Comparison of ENCODE assay signal across 25 cellular contexts in the genomic region with DNA sequence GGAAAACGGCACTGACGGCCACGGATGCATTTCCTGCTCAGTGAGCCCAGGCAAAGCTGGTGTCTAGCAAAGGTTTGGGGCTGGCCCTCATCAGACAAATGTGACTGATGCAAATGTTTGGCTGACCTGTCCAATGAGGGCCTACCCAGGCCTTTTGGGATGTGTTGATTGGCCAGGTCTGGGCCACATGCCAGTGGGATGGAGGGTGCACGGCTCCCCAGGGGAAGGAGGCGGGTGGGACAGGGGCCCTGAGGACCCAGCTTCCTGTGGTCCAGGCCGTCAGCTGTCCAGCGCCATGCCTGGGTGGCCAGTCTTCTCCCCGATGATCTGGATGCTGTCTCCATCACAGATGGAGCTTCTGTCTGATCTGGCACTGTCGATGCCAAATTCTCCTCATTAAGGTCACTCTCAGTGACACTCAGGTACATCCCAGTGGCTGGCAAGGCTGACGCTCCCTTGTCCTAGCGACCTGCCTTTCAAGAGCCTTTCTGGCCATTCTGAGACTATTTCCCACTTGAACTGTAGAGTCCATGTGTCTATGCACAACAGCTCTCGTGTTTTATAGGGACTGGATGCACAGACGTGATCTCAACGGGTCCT. TPM values are rescaled to one million over a fixed set of nuclear protein-coding genes. Genes with fewer than 3 reads are reported as not detected.
DNase-seq lines count a peak whose midpoint lies in the region; ATAC-seq and TF ChIP-seq lines count a peak whose summit lies in the region.
"Had no signal": no experiment of that assay in that cellular context is flagged by ENCODE, and none has a peak within 500 bp of the region (broad histone marks: within the 10 kb centered on the region; RNA-seq: fewer than 3 reads in every experiment).

No MANE protein-coding gene starts in this region.

- DNase-seq in Right ventricle myocardium inferior (ENCODE audit: missing footprints), result peak; percentile 40
- DNase-seq in right atrium auricular region (ENCODE audit: low spot score), result no peak
- peak; percentile 66 for DNase-seq in chondrocyte (ENCODE audit: low spot score)
- DNase-seq in aorta, result peak; percentile 30 to 55
- DNase-seq in ACHN, result no peak
- no peak for DNase-seq in nucleus accumbens (lab: John Stamatoyannopoulos, UW)
- DNase-seq: 8988T; activated CD4-positive, alpha-beta T cell treated with anti-CD3 and anti-CD28 coated beads for 4 hours; activated CD8-positive, alpha-beta memory T cell treated with anti-CD3 and anti-CD28 coated beads, Interleukin-2, amount 10 ng/mL, durations not matched to agents 7 days and 5 days; central memory CD4-positive, alpha-beta T cell; COR-L47; DMS79 treated with DMSO at 0.1 percent for 48 hours; NCI-H1436; NCI-H524; stimulated activated naive CD8-positive, alpha-beta T cell treated with anti-CD3 and anti-CD28 coated beads, Interleukin-15, amount 100 ng/mL, for 72 hours had no signal

- H3K4me1 Mint-ChIP-seq in chondrocyte (ENCODE audit: low read depth), result no peaks in the 10 kb centered on the region
- H3K4me1 Mint-ChIP-seq: nephron had no signal

- in situ Hi-C loops in ACHN (cut with HindIII; ENCODE audit: low pct_ligation_motif_present, low pct_unique_long_range_greater_than_20kb, low sequenced_read_pairs), result no loop called here

- H3K4me3 Mint-ChIP-seq in chondrocyte (ENCODE audit: unreplicated experiment), result no peak overlapping the region
- H3K4me3 Mint-ChIP-seq: activated CD8-positive, alpha-beta memory T cell treated with anti-CD3 and anti-CD28 coated beads, Interleukin-2, amount 10 ng/mL, durations not matched to agents 7 days and 5 days; activated naive CD4-positive, alpha-beta T cell treated with anti-CD3 and anti-CD28 coated beads, Interleukin-2, amount 50 U/mL, for 24 hours; activated T-helper 1 cell treated with anti-CD3 and anti-CD28 coated beads, Interleukin-12 subunit alpha, Interleukin-12 subunit beta, Interleukin-2, Interleukin-4 antibody, amounts not matched to agents 30 ng/mL and 10 ng/mL and 1 ng/mL, durations not matched to agents 14 hours and 24 hours and 36 hours; nephron; stimulated activated naive CD8-positive, alpha-beta T cell treated with anti-CD3 and anti-CD28 coated beads, Interleukin-15, amount 100 ng/mL, for 72 hours; type B pancreatic cell had no signal

- H3K4me3 ChIP-seq in right atrium auricular region (no peak overlapping the region), mesodermal cell (ENCODE audit: extremely low read depth, insufficient read depth, low read length, poor library complexity, severe bottlenecking) (no peak overlapping the region), aorta (ENCODE audit: low read length in 2 of 2) (no peak overlapping the region)
- H3K4me3 ChIP-seq: ascending aorta, heart right ventricle, prostate gland had no signal

- H3K27ac Mint-ChIP-seq in chondrocyte (ENCODE audit: unreplicated experiment), result no peak overlapping the region
- H3K27ac Mint-ChIP-seq: activated CD8-positive, alpha-beta memory T cell treated with anti-CD3 and anti-CD28 coated beads, Interleukin-2, amount 10 ng/mL, durations not matched to agents 7 days and 5 days; activated naive CD4-positive, alpha-beta T cell treated with anti-CD3 and anti-CD28 coated beads, Interleukin-2, amount 50 U/mL, for 24 hours; activated T-helper 1 cell treated with anti-CD3 and anti-CD28 coated beads, Interleukin-12 subunit alpha, Interleukin-12 subunit beta, Interleukin-2, Interleukin-4 antibody, amounts not matched to agents 30 ng/mL and 10 ng/mL and 1 ng/mL, durations not matched to agents 14 hours and 24 hours and 36 hours; nephron; type B pancreatic cell had no signal

- H3K4me1 ChIP-seq in right atrium auricular region (no peaks in the 10 kb centered on the region), mesodermal cell (ENCODE audit: control insufficient read depth, insufficient read depth, low read length, poor library complexity, severe bottlenecking) (peaks cover 20% of the 10 kb centered on the region), aorta (ENCODE audit: control insufficient read depth in 1 of 2, insufficient read depth in 2 of 2, low read length in 2 of 2) (no peaks in the 10 kb centered on the region)
- H3K4me1 ChIP-seq: ascending aorta, prostate gland had no signal

- peaks cover 7% of the 10 kb centered on the region for H3K9me3 Mint-ChIP-seq in chondrocyte (ENCODE audit: low read depth)
- H3K9me3 Mint-ChIP-seq: activated naive CD4-positive, alpha-beta T cell treated with anti-CD3 and anti-CD28 coated beads, Interleukin-2, amount 50 U/mL, for 24 hours; activated T-helper 1 cell treated with anti-CD3 and anti-CD28 coated beads, Interleukin-12 subunit alpha, Interleukin-12 subunit beta, Interleukin-2, Interleukin-4 antibody, amounts not matched to agents 30 ng/mL and 10 ng/mL and 1 ng/mL, durations not matched to agents 14 hours and 24 hours and 36 hours; stimulated activated naive CD8-positive, alpha-beta T cell treated with anti-CD3 and anti-CD28 coated beads, Interleukin-15, amount 100 ng/mL, for 72 hours had no signal

- H3K27me3 ChIP-seq in right atrium auricular region (no peaks in the 10 kb centered on the region), aorta (ENCODE audit: control insufficient read depth in 1 of 2, insufficient read depth in 2 of 2, low read length in 1 of 2) (no peaks in the 10 kb centered on the region)
- H3K27me3 ChIP-seq: ascending aorta had no signal

- H3K27ac ChIP-seq in right atrium auricular region (no peak overlapping the region), mesodermal cell (ENCODE audit: low read depth, low read length, severe bottlenecking) (peak overlapping the region; percentile 36), aorta (ENCODE audit: low read depth in 1 of 2, low read length in 2 of 2) (no peak overlapping the region)
- H3K27ac ChIP-seq: ascending aorta, heart right ventricle, prostate gland had no signal

- TF ChIP-seq CTCF in right atrium auricular region (IDR thresholded peaks at IDR 0.05) (no peak), chondrocyte (IDR thresholded peaks at IDR 0.05) (no peak)

- ATAC-seq in Right ventricle myocardium inferior, result no peak
- no peak for ATAC-seq in aorta (ENCODE audit: low FRiP score)
- no peak for ATAC-seq in GM21423 (IDR thresholded peaks at IDR 0.05; ENCODE audit: unreplicated experiment)
- ATAC-seq: activated CD8-positive, alpha-beta memory T cell treated with anti-CD3 and anti-CD28 coated beads, Interleukin-2, amount 10 ng/mL, durations not matched to agents 7 days and 5 days; heart right ventricle; left lobe of liver; stimulated activated naive CD8-positive, alpha-beta T cell treated with anti-CD3 and anti-CD28 coated beads, Interleukin-15, amount 100 ng/mL, for 72 hours had no signal

- H3K36me3 Mint-ChIP-seq in chondrocyte (ENCODE audit: low read depth), result peaks cover 3% of the 10 kb centered on the region
- H3K36me3 Mint-ChIP-seq: activated CD8-positive, alpha-beta memory T cell treated with anti-CD3 and anti-CD28 coated beads, Interleukin-2, amount 10 ng/mL, durations not matched to agents 7 days and 5 days; activated naive CD4-positive, alpha-beta T cell treated with anti-CD3 and anti-CD28 coated beads, Interleukin-2, amount 50 U/mL, for 24 hours; type B pancreatic cell had no signal

- 92 to 95% methylated on average over 14 of the region's 14 CpGs for WGBS in mesodermal cell (ENCODE audit: insufficient coverage in 2 of 2), 2 experiments
- 79 to 83% methylated on average over 14 of the region's 14 CpGs for WGBS in aorta, 2 donors

- intact Hi-C loops in Right ventricle myocardium inferior (cut with DNase I) (no loop called here), aorta (cut with DNase I) (no loop called here)

- H3K27me3 Mint-ChIP-seq in chondrocyte (ENCODE audit: low read depth), result peaks cover 7% of the 10 kb centered on the region

- no peaks in the 10 kb centered on the region for H3K9me3 ChIP-seq in right atrium auricular region
- peaks cover 7% of the 10 kb centered on the region for H3K9me3 ChIP-seq in mesodermal cell (ENCODE audit: control insufficient read depth, low read length)
- no peaks in the 10 kb centered on the region for H3K9me3 ChIP-seq in aorta (ENCODE audit: control insufficient read depth, low read length)
- H3K9me3 ChIP-seq: ascending aorta, prostate gland had no signal

- H3K36me3 ChIP-seq in right atrium auricular region (no peaks in the 10 kb centered on the region), mesodermal cell (ENCODE audit: control insufficient read depth, insufficient read depth, low read length) (no peaks in the 10 kb centered on the region), aorta (ENCODE audit: control insufficient read depth in 1 of 2, insufficient read depth in 2 of 2, low read length in 1 of 2) (no peaks in the 10 kb centered on the region)
- H3K36me3 ChIP-seq: ascending aorta, heart right ventricle, prostate gland had no signal

RNA-seq across cellular contexts. Expression of a gene that starts 43.0 kb away (rescaled TPM):
- total RNA-seq in Right ventricle myocardium inferior, result not detected
- under 1 TPM in 1 of 2 donors, not detected in 1; 0.43 TPM for total RNA-seq in right atrium auricular region
- total RNA-seq in chondrocyte, result 0.10 TPM in 1 of 3 replicates, not detected in the others
- 1.1 TPM for polyA plus RNA-seq in mesodermal cell (2013, experiment 1 of 2)
- polyA plus RNA-seq in mesodermal cell (2013, experiment 2 of 2), result 0.86 TPM
- not detected for total RNA-seq in aorta
- not detected for polyA plus RNA-seq in aorta
- total RNA-seq: activated CD8-positive, alpha-beta memory T cell treated with anti-CD3 and anti-CD28 coated beads, Interleukin-2, amount 10 ng/mL, durations not matched to agents 7 days and 5 days; activated T-helper 1 cell treated with anti-CD3 and anti-CD28 coated beads, Interleukin-12 subunit alpha, Interleukin-12 subunit beta, Interleukin-2, Interleukin-4 antibody, amounts not matched to agents 30 ng/mL and 10 ng/mL and 1 ng/mL, durations not matched to agents 14 hours and 24 hours and 36 hours; ascending aorta had no signal
- polyA plus RNA-seq: heart right ventricle had no signal

RNA-seq across cellular contexts. Expression of a gene that starts 44.6 kb away (rescaled TPM):
- total RNA-seq in Right ventricle myocardium inferior (10.0 TPM), right atrium auricular region (10 to 100 TPM in 1 of 2 donors, 1 to 10 TPM in 1; 8.4 to 11.1 TPM), chondrocyte (9.5 to 10.4 TPM (median 10.3 TPM) in 3 replicates), aorta (1 to 10 TPM; 7.5 to 7.6 TPM)
- 21.0 TPM for polyA plus RNA-seq in mesodermal cell (2013, experiment 1 of 2)
- 20.1 TPM for polyA plus RNA-seq in mesodermal cell (2013, experiment 2 of 2)
- polyA plus RNA-seq in aorta, result 1 to 10 TPM; 4.0 to 7.8 TPM

RNA-seq across cellular contexts. Expression of a gene that starts 53.0 kb away (rescaled TPM):
- total RNA-seq in Right ventricle myocardium inferior (22.5 TPM), right atrium auricular region (10 to 100 TPM; 17.3 to 31.2 TPM), chondrocyte (31.5 to 32.2 TPM (median 31.8 TPM) in 3 replicates), aorta (10 to 100 TPM; 31.7 to 42.6 TPM)
- 34.8 TPM for polyA plus RNA-seq in mesodermal cell (2013, experiment 1 of 2)
- polyA plus RNA-seq in mesodermal cell (2013, experiment 2 of 2), result 25.2 TPM
- polyA plus RNA-seq in aorta, result 10 to 100 TPM; 18.5 to 58.8 TPM

Comparison
In these comparisons a context has a peak if more than half of its experiments do, and no peak if none do; other contexts are left out.
1. DNase-seq: peak in Right ventricle myocardium inferior (single experiment), chondrocyte (single experiment) and aorta (2 of 2); none in right atrium auricular region (single experiment), ACHN (single experiment) and nucleus accumbens (0 of 56).